In the genomic region with DNA sequence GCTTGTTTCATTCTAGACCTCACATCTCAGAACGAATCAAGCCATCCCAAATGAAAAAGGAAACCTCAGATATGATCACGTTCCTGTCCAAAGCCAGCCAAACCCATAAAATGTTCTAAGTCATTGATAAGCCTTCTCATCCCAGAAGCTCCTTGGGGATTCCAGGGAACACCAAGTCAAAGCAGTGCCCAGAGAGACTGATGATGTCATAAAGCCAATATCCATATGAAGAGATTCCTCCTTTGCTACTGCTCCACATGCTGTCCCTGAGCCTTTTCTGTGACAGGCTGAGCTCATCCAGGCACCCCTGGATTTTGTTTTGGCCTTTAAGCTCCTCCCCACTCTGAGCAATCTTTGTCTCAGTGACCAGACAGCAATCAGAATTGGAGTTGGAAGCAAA, we compare ENCODE assay signal across 3 cellular contexts.
TF ChIP-seq lines count a peak whose summit lies in the region.

No MANE protein-coding gene starts in this region.

TF ChIP-seq in GM23338, 12 proteins besides CTCF, POLR2A, EP300 and RAD21 (continued from another document and continues in another):
- TF ChIP-seq, protein P1, sequence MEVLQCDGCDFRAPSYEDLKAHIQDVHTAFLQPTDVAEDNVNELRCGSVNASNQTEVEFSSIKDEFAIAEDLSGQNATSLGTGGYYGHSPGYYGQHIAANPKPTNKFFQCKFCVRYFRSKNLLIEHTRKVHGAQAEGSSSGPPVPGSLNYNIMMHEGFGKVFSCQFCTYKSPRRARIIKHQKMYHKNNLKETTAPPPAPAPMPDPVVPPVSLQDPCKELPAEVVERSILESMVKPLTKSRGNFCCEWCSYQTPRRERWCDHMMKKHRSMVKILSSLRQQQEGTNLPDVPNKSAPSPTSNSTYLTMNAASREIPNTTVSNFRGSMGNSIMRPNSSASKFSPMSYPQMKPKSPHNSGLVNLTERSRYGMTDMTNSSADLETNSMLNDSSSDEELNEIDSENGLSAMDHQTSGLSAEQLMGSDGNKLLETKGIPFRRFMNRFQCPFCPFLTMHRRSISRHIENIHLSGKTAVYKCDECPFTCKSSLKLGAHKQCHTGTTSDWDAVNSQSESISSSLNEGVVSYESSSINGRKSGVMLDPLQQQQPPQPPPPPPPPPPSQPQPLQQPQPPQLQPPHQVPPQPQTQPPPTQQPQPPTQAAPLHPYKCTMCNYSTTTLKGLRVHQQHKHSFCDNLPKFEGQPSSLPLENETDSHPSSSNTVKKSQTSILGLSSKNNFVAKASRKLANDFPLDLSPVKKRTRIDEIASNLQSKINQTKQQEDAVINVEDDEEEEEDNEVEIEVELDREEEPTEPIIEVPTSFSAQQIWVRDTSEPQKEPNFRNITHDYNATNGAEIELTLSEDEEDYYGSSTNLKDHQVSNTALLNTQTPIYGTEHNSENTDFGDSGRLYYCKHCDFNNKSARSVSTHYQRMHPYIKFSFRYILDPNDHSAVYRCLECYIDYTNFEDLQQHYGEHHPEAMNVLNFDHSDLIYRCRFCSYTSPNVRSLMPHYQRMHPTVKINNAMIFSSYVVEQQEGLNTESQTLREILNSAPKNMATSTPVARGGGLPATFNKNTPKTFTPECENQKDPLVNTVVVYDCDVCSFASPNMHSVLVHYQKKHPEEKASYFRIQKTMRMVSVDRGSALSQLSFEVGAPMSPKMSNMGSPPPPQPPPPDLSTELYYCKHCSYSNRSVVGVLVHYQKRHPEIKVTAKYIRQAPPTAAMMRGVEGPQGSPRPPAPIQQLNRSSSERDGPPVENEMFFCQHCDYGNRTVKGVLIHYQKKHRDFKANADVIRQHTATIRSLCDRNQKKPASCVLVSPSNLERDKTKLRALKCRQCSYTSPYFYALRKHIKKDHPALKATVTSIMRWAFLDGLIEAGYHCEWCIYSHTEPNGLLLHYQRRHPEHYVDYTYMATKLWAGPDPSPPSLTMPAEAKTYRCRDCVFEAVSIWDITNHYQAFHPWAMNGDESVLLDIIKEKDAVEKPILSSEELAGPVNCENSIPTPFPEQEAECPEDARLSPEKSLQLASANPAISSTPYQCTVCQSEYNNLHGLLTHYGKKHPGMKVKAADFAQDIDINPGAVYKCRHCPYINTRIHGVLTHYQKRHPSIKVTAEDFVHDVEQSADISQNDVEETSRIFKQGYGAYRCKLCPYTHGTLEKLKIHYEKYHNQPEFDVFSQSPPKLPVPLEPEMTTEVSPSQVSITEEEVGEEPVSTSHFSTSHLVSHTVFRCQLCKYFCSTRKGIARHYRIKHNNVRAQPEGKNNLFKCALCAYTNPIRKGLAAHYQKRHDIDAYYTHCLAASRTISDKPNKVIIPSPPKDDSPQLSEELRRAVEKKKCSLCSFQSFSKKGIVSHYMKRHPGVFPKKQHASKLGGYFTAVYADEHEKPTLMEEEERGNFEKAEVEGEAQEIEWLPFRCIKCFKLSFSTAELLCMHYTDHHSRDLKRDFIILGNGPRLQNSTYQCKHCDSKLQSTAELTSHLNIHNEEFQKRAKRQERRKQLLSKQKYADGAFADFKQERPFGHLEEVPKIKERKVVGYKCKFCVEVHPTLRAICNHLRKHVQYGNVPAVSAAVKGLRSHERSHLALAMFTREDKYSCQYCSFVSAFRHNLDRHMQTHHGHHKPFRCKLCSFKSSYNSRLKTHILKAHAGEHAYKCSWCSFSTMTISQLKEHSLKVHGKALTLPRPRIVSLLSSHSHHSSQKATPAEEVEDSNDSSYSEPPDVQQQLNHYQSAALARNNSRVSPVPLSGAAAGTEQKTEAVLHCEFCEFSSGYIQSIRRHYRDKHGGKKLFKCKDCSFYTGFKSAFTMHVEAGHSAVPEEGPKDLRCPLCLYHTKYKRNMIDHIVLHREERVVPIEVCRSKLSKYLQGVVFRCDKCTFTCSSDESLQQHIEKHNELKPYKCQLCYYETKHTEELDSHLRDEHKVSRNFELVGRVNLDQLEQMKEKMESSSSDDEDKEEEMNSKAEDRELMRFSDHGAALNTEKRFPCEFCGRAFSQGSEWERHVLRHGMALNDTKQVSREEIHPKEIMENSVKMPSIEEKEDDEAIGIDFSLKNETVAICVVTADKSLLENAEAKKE (CRISPR knock-in tag; IDR thresholded peaks at IDR 0.05) = no peak
- TF ChIP-seq, protein P2, sequence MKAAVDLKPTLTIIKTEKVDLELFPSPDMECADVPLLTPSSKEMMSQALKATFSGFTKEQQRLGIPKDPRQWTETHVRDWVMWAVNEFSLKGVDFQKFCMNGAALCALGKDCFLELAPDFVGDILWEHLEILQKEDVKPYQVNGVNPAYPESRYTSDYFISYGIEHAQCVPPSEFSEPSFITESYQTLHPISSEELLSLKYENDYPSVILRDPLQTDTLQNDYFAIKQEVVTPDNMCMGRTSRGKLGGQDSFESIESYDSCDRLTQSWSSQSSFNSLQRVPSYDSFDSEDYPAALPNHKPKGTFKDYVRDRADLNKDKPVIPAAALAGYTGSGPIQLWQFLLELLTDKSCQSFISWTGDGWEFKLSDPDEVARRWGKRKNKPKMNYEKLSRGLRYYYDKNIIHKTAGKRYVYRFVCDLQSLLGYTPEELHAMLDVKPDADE (IDR thresholded peaks at IDR 0.05) = no peak
- no peak for TF ChIP-seq ZNF331 (CRISPR knock-in tag; IDR thresholded peaks at IDR 0.05; ENCODE audit: low read depth)

TF ChIP-seq in HEK293, 187 proteins besides CTCF, POLR2A, EP300 and RAD21 (continued from another document):
- TF ChIP-seq ATF2 (tag by site-specific recombination; IDR thresholded peaks at IDR 0.05; ENCODE audit: low read depth) = peak; percentile 81
- TF ChIP-seq ZIC2 (tag by site-specific recombination; IDR thresholded peaks at IDR 0.05) = 0 out of 2 replicates have a peak, but pooled peaks have one; percentile 20
- TF ChIP-seq OSR2 (tag by site-specific recombination; IDR thresholded peaks at IDR 0.05) = no peak
- peak; percentile 58; the same call in 1 of the 2 replicates for TF ChIP-seq ZNF157 (tag by site-specific recombination; IDR thresholded peaks at IDR 0.05)
- no peak for TF ChIP-seq HOXD13 (CRISPR knock-in tag; IDR thresholded peaks at IDR 0.05; ENCODE audit: borderline replicate concordance)
- TF ChIP-seq ZNF549 (tag by site-specific recombination; IDR thresholded peaks at IDR 0.05) = peak; percentile 45; the same call in 1 of the 2 replicates
- TF ChIP-seq ZBTB21 (tag by site-specific recombination; IDR thresholded peaks at IDR 0.05) = peak; percentile 77

TF ChIP-seq in K562, 482 proteins besides CTCF, POLR2A, EP300 and RAD21 (continued from another document):
- TF ChIP-seq TFE3 (CRISPR knock-in tag; IDR thresholded peaks at IDR 0.05) (no peak), HNRNPLL (IDR thresholded peaks at IDR 0.05; ENCODE audit: low read depth, low read length, poor library complexity, severe bottlenecking) (no peak), SMAD2 (IDR thresholded peaks at IDR 0.05; ENCODE audit: low read depth, low read length) (no peak), RB1 (IDR thresholded peaks at IDR 0.05; ENCODE audit: low read depth) (no peak), HMGXB4 (CRISPR knock-in tag; IDR thresholded peaks at IDR 0.05) (no peak), E2F1 (CRISPR knock-in tag; IDR thresholded peaks at IDR 0.05) (no peak), ZNF444 (CRISPR knock-in tag; IDR thresholded peaks at IDR 0.05) (no peak), MYC (IDR thresholded peaks at IDR 0.05; ENCODE audit: low read depth, low read length) (no peak), MYC (CRISPR knock-in tag; IDR thresholded peaks at IDR 0.05; ENCODE audit: borderline replicate concordance, low read depth) (no peak), PHB (CRISPR knock-in tag; IDR thresholded peaks at IDR 0.05) (no peak), PHB2 (IDR thresholded peaks at IDR 0.05; ENCODE audit: low read depth) (no peak), KLF10 (CRISPR knock-in tag; IDR thresholded peaks at IDR 0.05) (no peak), PPARD (CRISPR knock-in tag; IDR thresholded peaks at IDR 0.05) (no peak), ZNF668 (CRISPR knock-in tag; IDR thresholded peaks at IDR 0.05) (no peak)
